17 cellular contexts compared by ENCODE assay signal in the genomic region with DNA sequence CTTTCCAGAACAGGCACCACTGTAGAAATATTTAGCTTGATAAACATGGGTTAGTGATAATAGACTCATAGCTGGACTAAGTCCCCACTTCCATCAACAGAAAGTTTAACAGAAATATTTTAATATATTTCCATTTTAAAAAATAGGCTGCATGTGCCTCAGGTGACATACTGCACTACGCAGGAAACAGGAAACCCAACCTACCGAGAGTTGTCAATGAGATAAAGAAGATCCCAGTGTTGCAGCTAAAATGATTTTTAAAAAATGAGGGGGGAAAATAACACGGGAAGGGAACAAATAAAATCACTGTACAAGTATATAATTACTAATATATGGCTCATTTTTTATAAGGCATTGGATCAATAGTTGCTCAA.
DNase-seq lines count a peak whose midpoint lies in the region; ATAC-seq and TF ChIP-seq lines count a peak whose summit lies in the region.
"Had no signal": no experiment of that assay in that cellular context is flagged by ENCODE, and none has a peak within 500 bp of the region (broad histone marks: within the 10 kb centered on the region; RNA-seq: fewer than 3 reads in every experiment).

No MANE protein-coding gene starts in this region.

- peak overlapping the region; percentile 95 to 97 for H3K27ac Mint-ChIP-seq in activated naive CD4-positive, alpha-beta T cell treated with anti-CD3 and anti-CD28 coated beads, Interleukin-2, amount 50 U/mL, for 72 hours

- intact Hi-C loops in psoas muscle (cut with DNase I): no loop called here

- H3K4me1 ChIP-seq in SK-N-SH (ENCODE audit: control insufficient read depth in 1 of 2, insufficient read depth in 2 of 2, low read depth in 1 of 2, low read length in 1 of 2): peaks cover 7 to 14% of the 10 kb centered on the region in 2 experiments; a peak in 3 of 4 replicates
- H3K4me1 ChIP-seq in psoas muscle: peaks cover 36% of the 10 kb centered on the region
- H3K4me1 ChIP-seq: SJCRH30 had no signal

- H3K9ac ChIP-seq in SK-N-SH: no peak overlapping the region

- H4K20me1 ChIP-seq in SK-N-SH (ENCODE audit: insufficient read depth): no peaks in the 10 kb centered on the region

- ATAC-seq in SK-N-SH treated with all-trans-retinoic acid at 6 μM for 48 hours (no peak), HG02852 (IDR thresholded peaks at IDR 0.05; ENCODE audit: unreplicated experiment) (peak; percentile 6), psoas muscle (no peak)
- no peak for ATAC-seq in activated naive CD4-positive, alpha-beta T cell treated with anti-CD3 and anti-CD28 coated beads, Interleukin-2, amount 50 U/mL, for 72 hours
- ATAC-seq in activated CD4-positive, CD25-positive, alpha-beta regulatory T cell treated with anti-CD3 and anti-CD28 coated beads, Interleukin-2, amount 50 U/mL, for 24 hours: no peak
- ATAC-seq: GM23338 had no signal

- peaks cover 6 to 11% of the 10 kb centered on the region in 2 donors for H3K36me3 Mint-ChIP-seq in activated naive CD4-positive, alpha-beta T cell treated with anti-CD3 and anti-CD28 coated beads, Interleukin-2, amount 50 U/mL, for 72 hours

- TF ChIP-seq CTCF in SK-N-SH (IDR thresholded peaks at IDR 0.05) (no peak), psoas muscle (IDR thresholded peaks at IDR 0.05) (no peak)

- H3K9me3 ChIP-seq in SK-N-SH (no peaks in the 10 kb centered on the region), psoas muscle (no peaks in the 10 kb centered on the region)
- H3K9me3 ChIP-seq: SJCRH30 had no signal

- peak overlapping the region; percentile 61; the same call in 1 of the 2 replicates for H3K4me2 ChIP-seq in SK-N-SH
- H3K4me2 ChIP-seq: GM23338 had no signal

- 79% methylated on average over 3 of the region's 3 CpGs for WGBS in SK-N-SH (ENCODE audit: low lambda C conversion rate)
- 55 to 58% (median 58%) methylated on average over 3 of the region's 3 CpGs for WGBS in psoas muscle, 3 donors

- H3K36me3 ChIP-seq in SK-N-SH (replicated peaks in 1 of 2; ENCODE audit: control insufficient read depth in 1 of 2, insufficient read depth in 2 of 2, low read length in 1 of 2) (peaks cover 0 to 3% of the 10 kb centered on the region in 2 experiments), psoas muscle (ENCODE audit: insufficient read depth in 1 of 2, low read depth in 1 of 2) (peaks cover 0 to 35% of the 10 kb centered on the region in 2 donors)
- H3K36me3 ChIP-seq: SJCRH30 had no signal

- H3K27me3 ChIP-seq in SK-N-SH (ENCODE audit: insufficient read depth) (no peaks in the 10 kb centered on the region), psoas muscle (ENCODE audit: insufficient read depth in 3 of 3, low read length in 2 of 3) (no peaks in the 10 kb centered on the region)
- H3K27me3 ChIP-seq: cardiac muscle cell, SJCRH30 had no signal

- peak overlapping the region; percentile 76; the same call in 1 of the 2 replicates for H2AFZ ChIP-seq in SK-N-SH (ENCODE audit: low read depth)
- H2AFZ ChIP-seq: GM23338 had no signal

- no peaks in the 10 kb centered on the region for H3K9me2 ChIP-seq in SK-N-SH

- no peak for TF ChIP-seq EP300 in SK-N-SH (IDR thresholded peaks at IDR 0.05; ENCODE audit: borderline replicate concordance in 1 of 2, low read depth in 1 of 2, low read length in 1 of 2)

- no peaks in the 10 kb centered on the region for H3K9me3 Mint-ChIP-seq in activated naive CD4-positive, alpha-beta T cell treated with anti-CD3 and anti-CD28 coated beads, Interleukin-2, amount 50 U/mL, for 72 hours
- H3K9me3 Mint-ChIP-seq: GM23338 had no signal

- TF ChIP-seq RAD21 in SK-N-SH (IDR thresholded peaks at IDR 0.05; ENCODE audit: low read length): no peak

- CTCF ChIA-PET in SK-N-SH (lab: Yijun Ruan, JAX): interaction anchor here (1.5 to 2.1 kb wide), 2 partner anchors 31 to 155 kb away, joined by 5 read pairs; a partner anchor contains a TSS

- H3K27ac ChIP-seq in SK-N-SH (ENCODE audit: low read depth in 2 of 2, low read length in 1 of 2) (peak overlapping the region; percentile 49 to 86; a peak in 2 of 4 replicates), psoas muscle (peak overlapping the region; percentile 73)
- H3K27ac ChIP-seq: 22Rv1, cardiac muscle cell, SJCRH30 had no signal

- POLR2A ChIA-PET in SK-N-SH (lab: Yijun Ruan, JAX): no interaction called here

- no peaks in the 10 kb centered on the region for H3K79me2 ChIP-seq in SK-N-SH (ENCODE audit: insufficient read depth)

- no peak for DNase-seq in SK-N-SH
- DNase-seq in activated naive CD4-positive, alpha-beta T cell treated with anti-CD3 and anti-CD28 coated beads, Interleukin-2, amount 50 U/mL, for 72 hours (ENCODE audit: low spot score in 2 of 2): no peak
- no peak for DNase-seq in psoas muscle
- DNase-seq in DMS 273 (lab: John Stamatoyannopoulos, UW; ENCODE audit: unreplicated experiment): no peak
- no peak for DNase-seq in NCI-H128 (lab: John Stamatoyannopoulos, UW; ENCODE audit: unreplicated experiment)
- DNase-seq: DMS79 treated with DMSO at 0.1 percent for 48 hours; kidney; NCI-H510A treated with DMSO at 0.1 percent for 48 hours; nucleus accumbens; SJCRH30; stimulated activated CD4-positive, alpha-beta T cell treated with anti-CD3 and anti-CD28 coated beads, Interleukin-4, amount 100 ng/mL, for 1 hour had no signal

- H3K4me3 ChIP-seq in SK-N-SH (ENCODE audit: low read depth in 2 of 2, low read length in 1 of 2): 0 out of 4 replicates have a peak overlapping the region, but pooled peaks of 1 of the 2 experiments have one; percentile 26
- H3K4me3 ChIP-seq in psoas muscle: peak overlapping the region; percentile 17
- H3K4me3 ChIP-seq: cardiac muscle cell, GM23338, SJCRH30 had no signal

- peaks cover 4% of the 10 kb centered on the region for H3F3A ChIP-seq in SK-N-SH (replicated peaks; ENCODE audit: insufficient read depth)

TF ChIP-seq in SK-N-SH, 30 proteins besides CTCF, POLR2A, EP300 and RAD21:
- no peak for TF ChIP-seq NFIC (IDR thresholded peaks at IDR 0.05; ENCODE audit: borderline replicate concordance)
- 0 out of 2 replicates have a peak, but pooled peaks have one; percentile 17 for TF ChIP-seq FOXM1 (IDR thresholded peaks at IDR 0.05; ENCODE audit: low read depth)
- no peak; the same call in 1 of the 2 replicates for TF ChIP-seq JUND (IDR thresholded peaks at IDR 0.05)
- TF ChIP-seq, protein P1, sequence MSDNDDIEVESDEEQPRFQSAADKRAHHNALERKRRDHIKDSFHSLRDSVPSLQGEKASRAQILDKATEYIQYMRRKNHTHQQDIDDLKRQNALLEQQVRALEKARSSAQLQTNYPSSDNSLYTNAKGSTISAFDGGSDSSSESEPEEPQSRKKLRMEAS (IDR thresholded peaks at IDR 0.05; ENCODE audit: low read depth): 0 out of 2 replicates have a peak, but pooled peaks have one; percentile 2
- no peak for TF ChIP-seq MEF2A (IDR thresholded peaks at IDR 0.05; ENCODE audit: borderline replicate concordance, low read depth)
- TF ChIP-seq FOXJ3 (CRISPR knock-in tag; IDR thresholded peaks at IDR 0.05): no peak

TF ChIP-seq in SK-N-SH treated with all-trans-retinoic acid at 6 μM for 48 hours, 23 proteins besides CTCF, POLR2A, EP300 and RAD21 (continues in another document):
- TF ChIP-seq ZC3H10 (CRISPR knock-in tag; IDR thresholded peaks at IDR 0.05) (no peak), TCF4 (CRISPR knock-in tag; IDR thresholded peaks at IDR 0.05; ENCODE audit: borderline replicate concordance) (no peak), GLIS3 (CRISPR knock-in tag; IDR thresholded peaks at IDR 0.05) (no peak), ISL1 (CRISPR knock-in tag; IDR thresholded peaks at IDR 0.05) (no peak; the same call in 1 of the 2 replicates), CSDC2 (CRISPR knock-in tag; IDR thresholded peaks at IDR 0.05) (no peak), SNAI2 (CRISPR knock-in tag; IDR thresholded peaks at IDR 0.05) (no peak), TOX (CRISPR knock-in tag; IDR thresholded peaks at IDR 0.05; ENCODE audit: borderline replicate concordance) (no peak), ZNF565 (CRISPR knock-in tag; conservative IDR thresholded peaks at IDR 0.05; ENCODE audit: low read depth) (no peak), ZFP30 (CRISPR knock-in tag; IDR thresholded peaks at IDR 0.05) (no peak), ARNTL (CRISPR knock-in tag; IDR thresholded peaks at IDR 0.05; ENCODE audit: borderline replicate concordance, low read depth) (no peak), ZNF8 (CRISPR knock-in tag; IDR thresholded peaks at IDR 0.05) (no peak), ESRRG (CRISPR knock-in tag; IDR thresholded peaks at IDR 0.05) (no peak)
- TF ChIP-seq, protein P2, sequence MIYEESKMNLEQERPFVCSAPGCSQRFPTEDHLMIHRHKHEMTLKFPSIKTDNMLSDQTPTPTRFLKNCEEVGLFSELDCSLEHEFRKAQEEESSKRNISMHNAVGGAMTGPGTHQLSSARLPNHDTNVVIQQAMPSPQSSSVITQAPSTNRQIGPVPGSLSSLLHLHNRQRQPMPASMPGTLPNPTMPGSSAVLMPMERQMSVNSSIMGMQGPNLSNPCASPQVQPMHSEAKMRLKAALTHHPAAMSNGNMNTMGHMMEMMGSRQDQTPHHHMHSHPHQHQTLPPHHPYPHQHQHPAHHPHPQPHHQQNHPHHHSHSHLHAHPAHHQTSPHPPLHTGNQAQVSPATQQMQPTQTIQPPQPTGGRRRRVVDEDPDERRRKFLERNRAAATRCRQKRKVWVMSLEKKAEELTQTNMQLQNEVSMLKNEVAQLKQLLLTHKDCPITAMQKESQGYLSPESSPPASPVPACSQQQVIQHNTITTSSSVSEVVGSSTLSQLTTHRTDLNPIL (CRISPR knock-in tag; IDR thresholded peaks at IDR 0.05; ENCODE audit: low read depth): no peak
- TF ChIP-seq, protein P3, sequence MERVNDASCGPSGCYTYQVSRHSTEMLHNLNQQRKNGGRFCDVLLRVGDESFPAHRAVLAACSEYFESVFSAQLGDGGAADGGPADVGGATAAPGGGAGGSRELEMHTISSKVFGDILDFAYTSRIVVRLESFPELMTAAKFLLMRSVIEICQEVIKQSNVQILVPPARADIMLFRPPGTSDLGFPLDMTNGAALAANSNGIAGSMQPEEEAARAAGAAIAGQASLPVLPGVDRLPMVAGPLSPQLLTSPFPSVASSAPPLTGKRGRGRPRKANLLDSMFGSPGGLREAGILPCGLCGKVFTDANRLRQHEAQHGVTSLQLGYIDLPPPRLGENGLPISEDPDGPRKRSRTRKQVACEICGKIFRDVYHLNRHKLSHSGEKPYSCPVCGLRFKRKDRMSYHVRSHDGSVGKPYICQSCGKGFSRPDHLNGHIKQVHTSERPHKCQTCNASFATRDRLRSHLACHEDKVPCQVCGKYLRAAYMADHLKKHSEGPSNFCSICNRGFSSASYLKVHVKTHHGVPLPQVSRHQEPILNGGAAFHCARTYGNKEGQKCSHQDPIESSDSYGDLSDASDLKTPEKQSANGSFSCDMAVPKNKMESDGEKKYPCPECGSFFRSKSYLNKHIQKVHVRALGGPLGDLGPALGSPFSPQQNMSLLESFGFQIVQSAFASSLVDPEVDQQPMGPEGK (CRISPR knock-in tag; IDR thresholded peaks at IDR 0.05; ENCODE audit: borderline replicate concordance): no peak
